Comparison of ENCODE assay signal across 7 cellular contexts in genomic region chr22:29401538-29401937, GRCh38. TPM values are rescaled to one million over a fixed set of nuclear protein-coding genes. Genes with fewer than 3 reads are reported as not detected.
"Had no signal": no experiment of that assay in that cellular context is flagged by ENCODE, and none has a peak within 500 bp of the region (broad histone marks: within the 10 kb centered on the region; RNA-seq: fewer than 3 reads in every experiment).

No MANE protein-coding gene starts in this region.

RNA-seq across cellular contexts. Expression of gene RFPL1, which starts 36.8 kb away (rescaled TPM):
- total RNA-seq: HT1080, LHCN-M2, MCF 10A, OCI-LY7, PC-3, SJCRH30 had no signal
- polyA plus RNA-seq: IgD-negative memory B cell had no signal
